8 cellular contexts compared by ENCODE assay signal in the genomic region with DNA sequence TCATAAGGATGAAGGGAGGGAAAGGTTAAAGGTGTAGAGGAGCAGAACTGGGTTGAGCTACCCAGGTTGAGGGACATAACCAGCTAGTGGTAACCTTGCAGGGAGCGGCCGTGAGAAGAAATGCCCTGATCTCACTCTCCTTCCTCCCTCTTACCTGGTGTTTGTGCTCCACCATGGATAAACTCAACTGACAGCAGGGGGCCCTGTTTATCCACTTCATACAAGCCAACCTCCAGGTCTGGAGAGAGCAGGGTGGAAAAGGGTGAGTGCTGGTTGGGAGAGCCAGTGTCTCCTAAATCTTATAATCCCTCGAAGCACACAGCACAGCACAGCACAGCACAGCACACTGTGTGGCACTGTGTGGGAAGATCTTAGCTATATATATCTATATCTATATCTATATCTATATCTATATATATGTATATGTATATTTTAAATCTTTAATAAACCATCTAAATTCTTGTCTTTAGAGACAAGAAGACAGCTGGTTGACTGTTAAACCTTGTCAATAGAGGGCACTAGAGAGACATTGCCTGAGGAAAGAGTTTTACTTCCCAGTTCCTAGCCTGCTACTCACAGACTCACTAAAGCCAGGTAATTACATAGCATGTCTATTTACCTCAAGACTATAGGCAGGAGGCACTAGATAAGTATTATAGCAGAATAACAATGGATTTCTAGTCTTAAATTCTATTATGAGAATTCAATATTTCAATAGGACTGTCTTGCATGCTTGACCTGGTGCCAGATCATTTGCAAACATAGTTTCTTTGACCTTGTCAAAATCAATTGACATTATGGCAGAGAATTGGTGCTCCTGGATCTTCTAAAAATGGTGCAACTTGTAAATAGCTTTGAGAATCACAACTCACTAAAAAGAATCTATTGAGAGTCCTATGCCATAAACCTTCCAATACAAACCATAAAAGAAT. TPM values are rescaled to one million over a fixed set of nuclear protein-coding genes. Genes with fewer than 3 reads are reported as not detected.
DNase-seq lines count a peak whose midpoint lies in the region; ATAC-seq, FAIRE-seq and TF ChIP-seq lines count a peak whose summit lies in the region.

No MANE protein-coding gene starts in this region.

- intact Hi-C loops in uterus (cut with DNase I; ENCODE audit: low total_unique reads): no loop called here

- H3K36me3 ChIP-seq in uterus: no peaks in the 10 kb centered on the region

- ATAC-seq in GM18868 (IDR thresholded peaks at IDR 0.05; ENCODE audit: unreplicated experiment): no peak

- no peaks in the 10 kb centered on the region for H3K9me3 ChIP-seq in uterus

- peak; percentile 51 for DNase-seq in CD1c-positive myeloid dendritic cell (ENCODE audit: extremely low spot score)
- DNase-seq in HPDE6-E6E7 (ENCODE audit: extremely low spot score): peak; percentile 50
- peak; percentile 36 for DNase-seq in left kidney (ENCODE audit: low read depth, low spot score)
- DNase-seq in NCI-H345 treated with DMSO at 0.1 percent for 48 hours (lab: John Stamatoyannopoulos, UW; ENCODE audit: unreplicated experiment): no peak
- no peak for DNase-seq in frontal cortex (ENCODE audit: low spot score in 2 of 2)
- no peak for DNase-seq in uterus

- no peaks in the 10 kb centered on the region for H3K27me3 ChIP-seq in uterus

- H3K4me1 ChIP-seq in uterus: no peaks in the 10 kb centered on the region

- H3K27ac ChIP-seq in VCaP (no peak overlapping the region), uterus (no peak overlapping the region)

- FAIRE-seq in frontal cortex (lab: Jason Lieb, UNC): no peak

- TF ChIP-seq POLR2A in uterus (IDR thresholded peaks at IDR 0.05): no peak

- TF ChIP-seq CTCF in VCaP (conservative IDR thresholded peaks at IDR 0.05) (peak; percentile 58; the same call in 1 of the 2 replicates), uterus (IDR thresholded peaks at IDR 0.05) (no peak)

- no peak overlapping the region for H3K4me3 ChIP-seq in uterus

RNA-seq across cellular contexts. Expression of a gene that starts 21.7 kb away (rescaled TPM):
- total RNA-seq in frontal cortex (1.2 TPM), uterus (1 to 10 TPM; 1.3 to 9.3 (median 5.0) TPM)

Comparison
In these comparisons a context has a peak if more than half of its experiments do, and no peak if none do; other contexts are left out.
1. DNase-seq: peak in CD1c-positive myeloid dendritic cell (single experiment), HPDE6-E6E7 (single experiment) and left kidney (single experiment); none in NCI-H345 treated with DMSO at 0.1 percent for 48 hours (single experiment), frontal cortex (0 of 2) and uterus (0 of 2).